8 cellular contexts compared by ENCODE assay signal in genomic region chr22:41197046-41197807, GRCh38. TPM values are rescaled to one million over a fixed set of nuclear protein-coding genes. Genes with fewer than 3 reads are reported as not detected.
DNase-seq lines count a peak whose midpoint lies in the region; ATAC-seq and TF ChIP-seq lines count a peak whose summit lies in the region.

No MANE protein-coding gene starts in this region.

- H3K36me3 ChIP-seq in SJSA1: peaks cover 4% of the 10 kb centered on the region; the same call in 1 of the 2 replicates
- no peaks in the 10 kb centered on the region for H3K36me3 ChIP-seq in neutrophil

- H3K4me3 ChIP-seq in SJSA1 (peak overlapping the region; percentile 58), neutrophil (ENCODE audit: low read depth in 1 of 2, low read length in 1 of 2) (peak overlapping the region; percentile 63 to 83)

- no peak for TF ChIP-seq CTCF in neutrophil (IDR thresholded peaks at IDR 0.05)

- H3K27me3 ChIP-seq in SJSA1 (replicated peaks): no peaks in the 10 kb centered on the region
- peaks cover 43% of the 10 kb centered on the region for H3K27me3 ChIP-seq in neutrophil

- peak; percentile 74 for ATAC-seq in GM21786 (IDR thresholded peaks at IDR 0.05; ENCODE audit: unreplicated experiment)

- peaks cover 10% of the 10 kb centered on the region for H3K4me1 ChIP-seq in SJSA1 (replicated peaks)
- H3K4me1 ChIP-seq in neutrophil (ENCODE audit: control insufficient read depth in 1 of 2, insufficient read depth in 1 of 2, low read depth in 1 of 2, low read length in 1 of 2): peaks cover 17 to 19% of the 10 kb centered on the region in 2 experiments

- H3K9me3 ChIP-seq in SJSA1 (replicated peaks): no peaks in the 10 kb centered on the region
- H3K9me3 ChIP-seq in neutrophil: no peaks in the 10 kb centered on the region

- no peak overlapping the region for H3K27ac ChIP-seq in SJSA1
- peak overlapping the region; percentile 33 for H3K27ac ChIP-seq in neutrophil
- H3K27ac ChIP-seq in substantia nigra (ENCODE audit: low read depth, low read length, poor library complexity, severe bottlenecking): peak overlapping the region; percentile 38

- peak; percentile 66 for DNase-seq in DMS153 treated with DMSO at 0.1 percent for 48 hours (lab: John Stamatoyannopoulos, UW; ENCODE audit: unreplicated experiment)
- DNase-seq in Kasumi-1 (lab: John Stamatoyannopoulos, UW): peak; percentile 70 to 71
- peak; percentile 76 to 84 for DNase-seq in SJSA1 (ENCODE audit: low read depth in 1 of 2, low spot score in 2 of 2)
- peak; percentile 50 to 84 (median 64) for DNase-seq in activated naive CD4-positive, alpha-beta T cell (lab: John Stamatoyannopoulos, UW)
- DNase-seq in germinal center (ENCODE audit: low spot score): peak; percentile 94
- DNase-seq in substantia nigra (lab: John Stamatoyannopoulos, UW): peak in 48 of 49 donors; percentile 29 to 94 (median 81)

RNA-seq across cellular contexts. Expression of gene L3MBTL2, which starts 7.9 kb away (rescaled TPM):
- 23.7 and 25.8 TPM in 2 replicates for total RNA-seq in SJSA1 (2014; rRNA removed; shearing (Covaris generic))

RNA-seq across cellular contexts. Expression of gene CHADL, which starts 43.5 kb away (rescaled TPM):
- 0.11 TPM in 1 of 2 replicates, not detected in the other for total RNA-seq in SJSA1 (2014; rRNA removed; shearing (Covaris generic))
